In the genomic region with DNA sequence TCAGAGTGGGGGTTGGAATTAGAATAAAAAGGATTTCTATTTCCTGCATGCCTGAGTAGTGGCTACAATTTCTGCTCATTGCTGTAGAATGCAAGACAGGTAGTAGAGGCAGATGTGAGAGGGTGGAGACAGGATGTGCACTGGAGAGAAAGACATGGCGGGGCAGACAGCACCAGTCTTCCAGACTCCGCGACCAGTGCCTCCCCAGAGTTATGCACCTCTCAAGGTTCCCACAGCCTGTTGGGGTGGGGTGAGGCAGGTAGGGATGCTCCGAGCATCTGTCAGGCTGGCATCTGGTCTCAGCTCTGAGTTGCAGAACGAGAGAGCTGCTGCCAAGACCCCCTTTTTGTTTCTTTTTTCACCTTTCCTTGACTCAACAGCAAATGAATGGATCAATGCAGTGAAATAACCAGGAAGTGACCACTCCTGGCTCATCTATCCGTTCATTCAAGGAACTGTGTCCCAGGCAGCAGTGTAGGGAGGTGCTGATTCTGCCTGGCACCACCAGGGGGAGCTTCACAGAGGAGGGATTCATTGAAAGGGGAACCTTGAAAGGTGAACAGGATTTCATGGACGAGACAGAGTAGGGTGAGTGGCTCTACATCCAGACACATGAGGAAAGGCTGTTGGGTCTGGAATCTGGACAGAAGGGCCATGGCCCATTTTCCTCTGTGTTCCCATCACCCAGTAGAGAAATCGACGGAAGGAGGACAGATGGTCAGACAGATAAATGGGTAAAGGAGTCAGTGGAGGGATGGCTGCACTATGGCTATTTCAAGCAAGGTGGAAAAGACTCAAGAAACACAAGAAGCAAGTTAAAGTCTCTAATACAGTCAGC, we compare ENCODE assay signal across 8 cellular contexts. TPM values are rescaled to one million over a fixed set of nuclear protein-coding genes. Genes with fewer than 3 reads are reported as not detected.
A peak's percentile ranks its signal among the peaks of the same experiment; 100 is the strongest.
DNase-seq lines count a peak whose midpoint lies in the region; ATAC-seq and TF ChIP-seq lines count a peak whose summit lies in the region.

No MANE protein-coding gene starts in this region.

- H3K4me1 Mint-ChIP-seq in glutamatergic neuron (ENCODE audit: low read depth, unreplicated experiment): peaks cover 16% of the 10 kb centered on the region
- H3K4me1 Mint-ChIP-seq in progenitor cell of endocrine pancreas (ENCODE audit: low read depth): no peaks in the 10 kb centered on the region

- DNase-seq in Ammon's horn (ENCODE audit: low spot score) (peak; percentile 69), HK-2 (ENCODE audit: unreplicated experiment) (peak; percentile 73), RWPE2 (ENCODE audit: low spot score) (no peak), glutamatergic neuron (peak; percentile 89), progenitor cell of endocrine pancreas (ENCODE audit: low spot score, unreplicated experiment) (peak; percentile 56)
- peak; percentile 55 for DNase-seq in activated naive CD4-positive, alpha-beta T cell treated with Interleukin-2 at 50 U/mL for 16 hours

- no peaks in the 10 kb centered on the region for H3K9me3 ChIP-seq in RWPE2 (ENCODE audit: severe bottlenecking)

- H3K27me3 Mint-ChIP-seq in glutamatergic neuron (ENCODE audit: unreplicated experiment): peaks cover 3% of the 10 kb centered on the region
- H3K27me3 Mint-ChIP-seq in progenitor cell of endocrine pancreas: peaks cover 38% of the 10 kb centered on the region

- H3K4me3 ChIP-seq in RWPE2 (ENCODE audit: severe bottlenecking): no peak overlapping the region

- no peaks in the 10 kb centered on the region for H3K36me3 Mint-ChIP-seq in glutamatergic neuron (ENCODE audit: unreplicated experiment)
- H3K36me3 Mint-ChIP-seq in progenitor cell of endocrine pancreas (ENCODE audit: insufficient read depth): no peaks in the 10 kb centered on the region

- no peak overlapping the region for H3K27ac ChIP-seq in RWPE2 (ENCODE audit: poor library complexity, severe bottlenecking)

- H3K36me3 ChIP-seq in RWPE2 (ENCODE audit: low read depth): no peaks in the 10 kb centered on the region

- ATAC-seq in GM18519 (IDR thresholded peaks at IDR 0.05; ENCODE audit: low FRiP score, unreplicated experiment) (peak; percentile 58), RWPE2 (ENCODE audit: low read depth) (peak; percentile 80), HG03097 (IDR thresholded peaks at IDR 0.05; ENCODE audit: low FRiP score, unreplicated experiment) (no peak)

- no peaks in the 10 kb centered on the region for H3K27me3 ChIP-seq in RWPE2 (ENCODE audit: insufficient read depth, poor library complexity, severe bottlenecking)

- TF ChIP-seq CTCF in RWPE2 (IDR thresholded peaks at IDR 0.05; ENCODE audit: poor library complexity, severe bottlenecking): peak; percentile 89
- TF ChIP-seq CTCF in glutamatergic neuron (IDR thresholded peaks at IDR 0.05; ENCODE audit: partially characterized antibody, unreplicated experiment): peak; percentile 92
- peak; percentile 91 for TF ChIP-seq CTCF in progenitor cell of endocrine pancreas (IDR thresholded peaks at IDR 0.05; ENCODE audit: unreplicated experiment)

- no peaks in the 10 kb centered on the region for H3K4me1 ChIP-seq in RWPE2 (ENCODE audit: insufficient read depth, poor library complexity, severe bottlenecking)

- H3K4me3 Mint-ChIP-seq in glutamatergic neuron (ENCODE audit: unreplicated experiment) (peak overlapping the region; percentile 13), progenitor cell of endocrine pancreas (ENCODE audit: low read depth) (no peak overlapping the region)

- H3K27ac Mint-ChIP-seq in glutamatergic neuron (ENCODE audit: unreplicated experiment) (no peak overlapping the region), progenitor cell of endocrine pancreas (no peak overlapping the region)

- H3K9me3 Mint-ChIP-seq in glutamatergic neuron (ENCODE audit: unreplicated experiment) (peaks cover 2% of the 10 kb centered on the region), progenitor cell of endocrine pancreas (ENCODE audit: low read depth) (no peaks in the 10 kb centered on the region)

RNA-seq across cellular contexts. Expression of a gene that starts 17.2 kb away (rescaled TPM):
- total RNA-seq in glutamatergic neuron (ENCODE audit: unreplicated experiment) (21.5 TPM), progenitor cell of endocrine pancreas (0.20 TPM in 1 of 2 replicates, not detected in the other)

RNA-seq across cellular contexts. Expression of a gene that starts 20.9 kb away (rescaled TPM):
- total RNA-seq in glutamatergic neuron (ENCODE audit: unreplicated experiment) (15.4 TPM), progenitor cell of endocrine pancreas (0.36 TPM in 1 of 2 replicates, not detected in the other)

RNA-seq across cellular contexts. Expression of a gene that starts 54.0 kb away (rescaled TPM):
- total RNA-seq in glutamatergic neuron (ENCODE audit: unreplicated experiment) (27.5 TPM), progenitor cell of endocrine pancreas (30.2 and 35.0 TPM in 2 replicates)

Comparison
In these comparisons a context has a peak if more than half of its experiments do, and no peak if none do; other contexts are left out.
1. RNA of a gene that starts 17.2 kb away (total RNA-seq): 21.5 TPM in glutamatergic neuron (single experiment); 0.20 TPM in progenitor cell of endocrine pancreas; every median in the first group is over 10 times any median in the second.
2. RNA of a gene that starts 20.9 kb away (total RNA-seq): 15.4 TPM in glutamatergic neuron (single experiment); 0.36 TPM in progenitor cell of endocrine pancreas; every median in the first group is over 10 times any median in the second.
3. Peak in every context shown above with its lines, with median percentiles within 50 percentile points of each other: CTCF ChIP-seq.